In the genomic region with DNA sequence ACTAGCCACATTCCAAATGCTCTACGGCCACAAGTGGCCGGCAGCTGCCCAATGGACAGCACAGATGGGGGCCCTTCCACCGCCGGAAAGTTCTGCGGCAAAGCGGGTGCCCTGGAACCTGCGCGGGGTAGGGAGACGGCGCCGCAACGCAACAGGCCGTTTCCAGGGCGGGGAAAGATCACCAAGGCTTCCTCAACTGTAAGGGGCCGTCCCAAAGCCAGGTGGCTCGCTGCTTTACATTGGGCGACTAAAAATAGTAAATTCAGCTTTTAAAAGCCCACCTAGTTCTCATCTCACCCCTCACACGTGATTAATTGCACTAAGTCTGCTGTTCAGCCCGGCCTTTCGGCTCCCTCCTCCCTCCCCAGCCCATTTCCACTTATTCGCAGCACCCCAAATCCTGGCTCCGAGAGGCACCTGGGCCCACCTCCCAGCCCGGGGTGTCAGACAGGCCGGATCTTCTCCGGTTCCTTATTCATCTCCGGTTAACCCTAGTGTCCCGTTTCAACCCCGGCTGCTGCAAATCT, we compare ENCODE assay signal across 8 cellular contexts. TPM values are rescaled to one million over a fixed set of nuclear protein-coding genes. Genes with fewer than 3 reads are reported as not detected.
DNase-seq lines count a peak whose midpoint lies in the region; ATAC-seq and TF ChIP-seq lines count a peak whose summit lies in the region.

No MANE protein-coding gene starts in this region.

- H3K9ac ChIP-seq in OCI-LY1 (ENCODE audit: low read length) = peak overlapping the region; percentile 85

- ATAC-seq in heart left ventricle = peak in 3 of 4 donors; percentile 6 to 37 (median 9)
- no peak for ATAC-seq in GM18519 (IDR thresholded peaks at IDR 0.05; ENCODE audit: low FRiP score, unreplicated experiment)

- H2AFZ ChIP-seq in OCI-LY1 (ENCODE audit: low read length) = peak overlapping the region; percentile 48; the same call in 1 of the 2 replicates

- no peaks in the 10 kb centered on the region for H3K9me3 ChIP-seq in HAP-1
- no peaks in the 10 kb centered on the region for H3K9me3 ChIP-seq in OCI-LY1 (ENCODE audit: low read length)
- no peaks in the 10 kb centered on the region for H3K9me3 ChIP-seq in heart left ventricle

- intact Hi-C loops in heart left ventricle (cut with DNase I) = loop anchor here in 1 of 10 donors (5.0 kb wide), 1 partner anchor 199 kb away; a partner anchor contains a TSS

- no peaks in the 10 kb centered on the region for H4K20me1 ChIP-seq in OCI-LY1 (ENCODE audit: insufficient read depth, low read length)

- H3K9me2 ChIP-seq in OCI-LY1 (ENCODE audit: low read depth, low read length) = no peaks in the 10 kb centered on the region

- no peak for TF ChIP-seq POLR2A in heart left ventricle (IDR thresholded peaks at IDR 0.05)

- H3K4me2 ChIP-seq in OCI-LY1 (ENCODE audit: low read length) = peak overlapping the region; percentile 79

- DNase-seq in COLO668 (lab: John Stamatoyannopoulos, UW; ENCODE audit: unreplicated experiment) = peak; percentile 50
- DNase-seq in HAP-1 (ENCODE audit: low spot score in 2 of 2) = peak in 1 of 2 experiments; percentile 54
- DNase-seq in activated naive CD4-positive, alpha-beta T cell treated with anti-CD3 and anti-CD28 coated beads, Interleukin-2, amount 50 U/mL, for 16 hours = peak; percentile 41
- no peak for DNase-seq in heart left ventricle
- no peak for DNase-seq in retinal pigment epithelial cell (ENCODE audit: low read depth)
- no peak for DNase-seq in NCI-H1092 treated with DMSO at 0.1 percent for 48 hours (lab: John Stamatoyannopoulos, UW)

- H3K27me3 ChIP-seq in HAP-1 (ENCODE audit: low read depth) (no peaks in the 10 kb centered on the region), OCI-LY1 (ENCODE audit: insufficient read depth, low read length) (no peaks in the 10 kb centered on the region), heart left ventricle (no peaks in the 10 kb centered on the region)

- WGBS in heart left ventricle, 4 donors = 0 to 1% (median 0%) methylated on average over 28 of the region's 28 CpGs

- H3K4me1 ChIP-seq in HAP-1 (0 out of 2 replicates have a peak, but pooled peaks cover 5% of the 10 kb centered on the region), OCI-LY1 (ENCODE audit: insufficient read depth, low read length, severe bottlenecking) (peaks cover 14% of the 10 kb centered on the region), heart left ventricle (peaks cover 0 to 27% (median 16%) of the 10 kb centered on the region in 12 donors)

- TF ChIP-seq CTCF in OCI-LY1 (IDR thresholded peaks at IDR 0.05; ENCODE audit: low read length) = no peak
- TF ChIP-seq CTCF in heart left ventricle (IDR thresholded peaks at IDR 0.05) = no peak
- TF ChIP-seq CTCF in retinal pigment epithelial cell (conservative IDR thresholded peaks at IDR 0.05; ENCODE audit: low read depth, low read length) = no peak

- H3K36me3 ChIP-seq in HAP-1 (replicated peaks) (peaks cover 27% of the 10 kb centered on the region), OCI-LY1 (ENCODE audit: insufficient read depth, low read length) (peaks cover 33% of the 10 kb centered on the region), heart left ventricle (peaks cover 0 to 38% (median 33%) of the 10 kb centered on the region in 9 donors)

- H3K79me2 ChIP-seq in OCI-LY1 (ENCODE audit: insufficient read depth, low read length) = peaks cover 7% of the 10 kb centered on the region; the same call in 1 of the 2 replicates

- in situ Hi-C loops in HAP-1 (cut with MboI; ENCODE audit: low sequenced_read_pairs) = no loop called here

- no peaks in the 10 kb centered on the region for H3F3A ChIP-seq in OCI-LY1 (ENCODE audit: insufficient read depth, low read length)

- peak overlapping the region; percentile 68 for H3K27ac ChIP-seq in OCI-LY1 (ENCODE audit: low read depth, low read length, poor library complexity, severe bottlenecking)
- peak overlapping the region; percentile 80 to 98 (median 93) for H3K27ac ChIP-seq in heart left ventricle

- H3K4me3 ChIP-seq in HAP-1 = peak overlapping the region; percentile 99
- H3K4me3 ChIP-seq in OCI-LY1 (ENCODE audit: low read depth, low read length, poor library complexity, severe bottlenecking) = peak overlapping the region; percentile 91
- peak overlapping the region; percentile 68 to 99 (median 86) for H3K4me3 ChIP-seq in heart left ventricle
- peak overlapping the region; percentile 94 for H3K4me3 ChIP-seq in retinal pigment epithelial cell (ENCODE audit: low read length)

RNA-seq across cellular contexts. Expression of a gene that starts 0.6 kb away (rescaled TPM):
- total RNA-seq in heart left ventricle = 10 to 100 TPM; 14.2 to 26.7 (median 20.8) TPM
- 10 to 100 TPM; 33.7 to 36.0 TPM for polyA plus RNA-seq in heart left ventricle

RNA-seq across cellular contexts. Expression of a gene that starts 26.2 kb away (rescaled TPM):
- 1 to 10 TPM in 8 of 9 donors, under 1 TPM in 1; 0.80 to 3.9 (median 2.2) TPM for total RNA-seq in heart left ventricle
- polyA plus RNA-seq in heart left ventricle = 1 to 10 TPM; 1.9 to 2.6 TPM

Comparison
In these comparisons a context has a peak if more than half of its experiments do, and no peak if none do; other contexts are left out.
1. DNase-seq: peak in COLO668 (single experiment) and activated naive CD4-positive, alpha-beta T cell treated with anti-CD3 and anti-CD28 coated beads, Interleukin-2, amount 50 U/mL, for 16 hours (single experiment); none in heart left ventricle (0 of 5), retinal pigment epithelial cell (single experiment) and NCI-H1092 treated with DMSO at 0.1 percent for 48 hours (single experiment).
2. Peak in every context shown above with its lines, with median percentiles within 50 percentile points of each other: H3K4me3 ChIP-seq.